Comparison of ENCODE assay signal across 30 cellular contexts in genomic region chr19:53091855-53092254, GRCh38. TPM values are rescaled to one million over a fixed set of nuclear protein-coding genes. Genes with fewer than 3 reads are reported as not detected.
DNase-seq lines count a peak whose midpoint lies in the region; ATAC-seq, FAIRE-seq and TF ChIP-seq lines count a peak whose summit lies in the region.
"Had no signal": no experiment of that assay in that cellular context is flagged by ENCODE, and none has a peak within 500 bp of the region (broad histone marks: within the 10 kb centered on the region; RNA-seq: fewer than 3 reads in every experiment).

No MANE protein-coding gene starts in this region.

- TF ChIP-seq POLR2A in breast epithelium (IDR thresholded peaks at IDR 0.05), result no peak

- intact Hi-C loops in breast epithelium (cut with DNase I; ENCODE audit: low total_unique reads), result no loop called here

- no peak for DNase-seq in WTC11 (ENCODE audit: low spot score)
- peak; percentile 71 for DNase-seq in choroid plexus epithelial cell (ENCODE audit: low read depth)
- DNase-seq in frontal cortex (ENCODE audit: low spot score in 2 of 2), result no peak
- DNase-seq in iris pigment epithelial cell (ENCODE audit: low read depth), result peak; percentile 34
- DNase-seq in NCI-H2029 treated with DMSO at 0.1 percent for 48 hours (lab: John Stamatoyannopoulos, UW), result no peak
- DNase-seq in activated effector memory CD4-positive, alpha-beta T cell treated with anti-CD3 and anti-CD28 coated beads, Interleukin-2, amount 50 U/mL, for 16 hours, result no peak
- DNase-seq in breast epithelium (ENCODE audit: low spot score in 2 of 2), result no peak
- DNase-seq: AML-193; Caco-2; Calu3; CD4-positive, alpha-beta T cell; CD8-positive, alpha-beta T cell; DMS153; DMS53; DMS79; DND-41; EL; GDM1 had no signal

- no peak for ATAC-seq in WTC11
- ATAC-seq: A549; CD8-positive, alpha-beta T cell; GM12878 had no signal

- H3K9me3 Mint-ChIP-seq in WTC11, result no peaks in the 10 kb centered on the region
- H3K9me3 Mint-ChIP-seq: CD4-positive, alpha-beta T cell; CD8-positive, alpha-beta T cell had no signal

- H3K27ac ChIP-seq in breast epithelium, result no peak overlapping the region
- H3K27ac ChIP-seq: 22Rv1; A549; BLaER1 treated with 17β-estradiol and CSF1 and Interleukin-3, amounts not matched to agents 10 nM and 100 nM; C4-2B had no signal

- POLR2A ChIA-PET in WTC11 (lab: Charles Lee), result interaction anchor here (0.6 kb wide), 1 partner anchor 682 kb away, joined by 4 read pairs; no protein-coding TSS in a partner anchor

- H3K4me1 Mint-ChIP-seq in WTC11, result peaks cover 32% of the 10 kb centered on the region
- H3K4me1 Mint-ChIP-seq: B cell had no signal

- CTCF ChIA-PET in WTC11 (lab: Charles Lee), result interaction anchor here (0.8 to 2.1 kb wide), 10 partner anchors 10 to 194 kb away, joined by 3 to 39 read pairs (median 4); no protein-coding TSS in a partner anchor

- H3K27ac Mint-ChIP-seq in WTC11, result peak overlapping the region; percentile 60
- H3K27ac Mint-ChIP-seq: B cell; CD4-positive, alpha-beta T cell; CD8-positive, alpha-beta T cell had no signal

- TF ChIP-seq CTCF in WTC11 (IDR thresholded peaks at IDR 0.05) (no peak), choroid plexus epithelial cell (conservative IDR thresholded peaks at IDR 0.05; ENCODE audit: low read depth, low read length) (no peak), breast epithelium (IDR thresholded peaks at IDR 0.05) (no peak)

- H3K9me3 ChIP-seq in breast epithelium, result no peaks in the 10 kb centered on the region
- H3K9me3 ChIP-seq: BLaER1 treated with 17β-estradiol and CSF1 and Interleukin-3, amounts not matched to agents 10 nM and 100 nM; Caco-2 had no signal

- no peaks in the 10 kb centered on the region for H3K36me3 ChIP-seq in breast epithelium

- H3K36me3 Mint-ChIP-seq in WTC11, result peaks cover 35% of the 10 kb centered on the region

- H3K4me1 ChIP-seq in breast epithelium, result no peaks in the 10 kb centered on the region
- H3K4me1 ChIP-seq: A549; BLaER1 treated with 17β-estradiol and CSF1 and Interleukin-3, amounts not matched to agents 10 nM and 100 nM had no signal

- H3K27me3 ChIP-seq in breast epithelium, result no peaks in the 10 kb centered on the region
- H3K27me3 ChIP-seq: BLaER1 treated with 17β-estradiol and CSF1 and Interleukin-3, amounts not matched to agents 10 nM and 100 nM had no signal

- FAIRE-seq in frontal cortex (lab: Jason Lieb, UNC), result peak; percentile 37
- FAIRE-seq: A549, D721Med, GM12878, GM12892, GM18507 had no signal

- H3K4me3 ChIP-seq in choroid plexus epithelial cell (ENCODE audit: low read depth, low read length) (no peak overlapping the region), breast epithelium (no peak overlapping the region)
- H3K4me3 ChIP-seq: A549; BLaER1 treated with 17β-estradiol and CSF1 and Interleukin-3, amounts not matched to agents 10 nM and 100 nM; GM12878 had no signal

- no peaks in the 10 kb centered on the region for H3K27me3 Mint-ChIP-seq in WTC11 (ENCODE audit: low read depth)
- H3K27me3 Mint-ChIP-seq: B cell; CD4-positive, alpha-beta T cell had no signal

- H3K4me3 Mint-ChIP-seq in WTC11, result no peak overlapping the region
- H3K4me3 Mint-ChIP-seq: B cell; CD4-positive, alpha-beta T cell; CD8-positive, alpha-beta T cell had no signal

TF ChIP-seq in WTC11, 78 proteins besides CTCF, POLR2A, EP300 and RAD21:
- TF ChIP-seq HMGA2 (CRISPR knock-in tag; IDR thresholded peaks at IDR 0.05) (no peak), ATF1 (CRISPR knock-in tag; IDR thresholded peaks at IDR 0.05) (no peak), CREM (CRISPR knock-in tag; IDR thresholded peaks at IDR 0.05) (no peak), PRRX2 (CRISPR knock-in tag; IDR thresholded peaks at IDR 0.05) (no peak), JUN (CRISPR knock-in tag; IDR thresholded peaks at IDR 0.05) (no peak), OVOL2 (CRISPR knock-in tag; IDR thresholded peaks at IDR 0.05; ENCODE audit: borderline replicate concordance) (no peak), ZBTB21 (CRISPR knock-in tag; IDR thresholded peaks at IDR 0.05; ENCODE audit: borderline replicate concordance) (no peak), FOXP1 (CRISPR knock-in tag; IDR thresholded peaks at IDR 0.05; ENCODE audit: borderline replicate concordance) (no peak), SP1 (CRISPR knock-in tag; conservative IDR thresholded peaks at IDR 0.05) (no peak)
- TF ChIP-seq, protein P1, sequence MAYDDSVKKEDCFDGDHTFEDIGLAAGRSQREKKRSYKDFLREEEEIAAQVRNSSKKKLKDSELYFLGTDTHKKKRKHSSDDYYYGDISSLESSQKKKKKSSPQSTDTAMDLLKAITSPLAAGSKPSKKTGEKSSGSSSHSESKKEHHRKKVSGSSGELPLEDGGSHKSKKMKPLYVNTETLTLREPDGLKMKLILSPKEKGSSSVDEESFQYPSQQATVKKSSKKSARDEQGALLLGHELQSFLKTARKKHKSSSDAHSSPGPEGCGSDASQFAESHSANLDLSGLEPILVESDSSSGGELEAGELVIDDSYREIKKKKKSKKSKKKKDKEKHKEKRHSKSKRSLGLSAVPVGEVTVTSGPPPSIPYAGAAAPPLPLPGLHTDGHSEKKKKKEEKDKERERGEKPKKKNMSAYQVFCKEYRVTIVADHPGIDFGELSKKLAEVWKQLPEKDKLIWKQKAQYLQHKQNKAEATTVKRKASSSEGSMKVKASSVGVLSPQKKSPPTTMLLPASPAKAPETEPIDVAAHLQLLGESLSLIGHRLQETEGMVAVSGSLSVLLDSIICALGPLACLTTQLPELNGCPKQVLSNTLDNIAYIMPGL (CRISPR knock-in tag; IDR thresholded peaks at IDR 0.05), result no peak

RNA-seq across cellular contexts. Expression of gene ZNF160, which starts 11.4 kb away (rescaled TPM):
- 53.8 to 54.6 TPM (median 54.5 TPM) in 3 replicates for total RNA-seq in WTC11 (2021)
- 26.5 TPM for total RNA-seq in frontal cortex
- 10 to 100 TPM; 34.9 to 87.2 (median 52.8) TPM for total RNA-seq in breast epithelium

RNA-seq across cellular contexts. Expression of gene ZNF415, which starts 40.9 kb away (rescaled TPM):
- total RNA-seq in WTC11 (2021) (9.3 to 11.2 TPM (median 11.2 TPM) in 3 replicates), frontal cortex (23.6 TPM), breast epithelium (10 to 100 TPM in 2 of 3 donors, 1 to 10 TPM in 1; 4.3 to 17.7 (median 14.1) TPM)
- total RNA-seq: Calu3 had no signal

RNA-seq across cellular contexts. Expression of gene ERVV-2, which starts 47.3 kb away (rescaled TPM):
- total RNA-seq in WTC11 (2021) (0.26 to 0.46 TPM (median 0.46 TPM) in 3 replicates), frontal cortex (not detected), breast epithelium (not detected)
- total RNA-seq: A172; B cell; Calu3; CD4-positive, alpha-beta T cell; CD8-positive, alpha-beta T cell; Daoy; G401; GM12878 had no signal

Comparison
In these comparisons a context has a peak if more than half of its experiments do, and no peak if none do; other contexts are left out.
1. DNase-seq: peak in choroid plexus epithelial cell (single experiment) and iris pigment epithelial cell (single experiment); none in WTC11 (single experiment), frontal cortex (0 of 2), NCI-H2029 treated with DMSO at 0.1 percent for 48 hours (single experiment), activated effector memory CD4-positive, alpha-beta T cell treated with anti-CD3 and anti-CD28 coated beads, Interleukin-2, amount 50 U/mL, for 16 hours (single experiment) and breast epithelium (0 of 2).